ENCODE assay signal across 11 cellular contexts in the genomic region with DNA sequence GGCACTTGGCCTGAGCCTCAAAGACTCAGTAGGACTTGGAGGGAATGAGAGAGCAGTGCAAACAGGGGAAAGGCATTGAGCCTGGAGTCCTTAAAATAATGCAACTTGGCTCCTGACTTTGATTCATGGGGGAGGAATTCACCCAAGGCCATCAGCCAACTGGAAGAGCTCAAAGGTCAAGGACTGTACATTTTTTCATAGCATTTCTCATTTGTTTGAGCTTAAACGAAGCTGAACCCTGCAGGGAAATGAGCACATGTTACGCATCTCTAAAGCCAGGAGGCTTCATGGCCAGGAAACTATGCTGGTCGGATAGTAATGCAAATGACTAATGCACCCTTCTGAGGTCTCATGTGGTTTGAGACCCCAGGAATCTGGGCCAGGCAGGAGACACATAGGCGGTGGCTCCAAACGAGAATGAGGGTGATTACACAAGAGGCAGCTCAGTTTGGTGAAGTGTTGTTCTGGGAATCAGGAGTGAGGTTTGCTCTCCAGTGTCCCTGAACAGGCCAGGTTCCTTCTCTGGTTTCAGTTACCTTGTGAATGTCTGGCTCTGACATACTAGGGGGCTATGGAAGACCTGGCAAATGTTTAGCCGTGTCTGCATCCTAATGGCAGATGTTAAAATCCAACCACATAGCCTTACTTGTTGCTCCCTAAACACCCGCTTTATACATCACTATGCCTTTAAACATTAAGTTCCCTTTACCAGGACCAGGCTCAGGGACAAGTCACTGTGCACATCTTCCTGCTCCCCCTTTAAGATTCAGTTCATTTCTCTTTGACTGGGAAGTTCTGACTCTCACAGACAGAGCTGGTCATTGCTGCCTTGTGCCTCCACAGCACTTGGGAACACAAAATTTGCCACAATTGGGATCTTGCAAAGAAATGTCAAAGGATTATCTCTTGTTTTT.
A peak's percentile ranks its signal among the peaks of the same experiment; 100 is the strongest.
DNase-seq lines count a peak whose midpoint lies in the region; ATAC-seq and TF ChIP-seq lines count a peak whose summit lies in the region.
"Had no signal": no experiment of that assay in that cellular context is flagged by ENCODE, and none has a peak within 500 bp of the region (broad histone marks: within the 10 kb centered on the region; RNA-seq: fewer than 3 reads in every experiment).

No MANE protein-coding gene starts in this region.

- peak; percentile 80 for ATAC-seq in GM23338
- ATAC-seq in right cardiac atrium: peak; percentile 85 to 92
- ATAC-seq in HG02588 (IDR thresholded peaks at IDR 0.05; ENCODE audit: unreplicated experiment): no peak
- ATAC-seq in HG02973 (IDR thresholded peaks at IDR 0.05; ENCODE audit: unreplicated experiment): no peak
- ATAC-seq: activated CD8-positive, alpha-beta memory T cell treated with anti-CD3 and anti-CD28 coated beads, Interleukin-2, amount 10 ng/mL, durations not matched to agents 7 days and 5 days; GM12878; natural killer cell had no signal

- peak; percentile 11 for DNase-seq in GM23338 (ENCODE audit: low spot score)
- peak; percentile 98 for DNase-seq in adipocyte (ENCODE audit: low read depth)
- DNase-seq in right cardiac atrium: peak; percentile 62 to 70 (median 68)
- no peak for DNase-seq in RKO (ENCODE audit: low spot score)
- DNase-seq in stimulated activated CD4-positive, alpha-beta T cell treated with anti-CD3 and anti-CD28 coated beads, Interleukin-2, amount 100 ng/mL, for 48 hours: no peak
- DNase-seq: activated CD8-positive, alpha-beta memory T cell treated with anti-CD3 and anti-CD28 coated beads, Interleukin-2, amount 10 ng/mL, durations not matched to agents 7 days and 5 days; natural killer cell had no signal

- peak overlapping the region; percentile 58 for H3K4me2 ChIP-seq in GM23338

- H4K20me1 ChIP-seq in GM23338 (replicated peaks; ENCODE audit: insufficient read depth): no peaks in the 10 kb centered on the region

- H3K4me1 Mint-ChIP-seq in GM23338: peaks cover 31% of the 10 kb centered on the region
- H3K4me1 Mint-ChIP-seq: activated CD8-positive, alpha-beta memory T cell treated with anti-CD3 and anti-CD28 coated beads, Interleukin-2, amount 10 ng/mL, durations not matched to agents 7 days and 5 days; natural killer cell had no signal

- peaks cover 6% of the 10 kb centered on the region for H3K27me3 Mint-ChIP-seq in GM23338 (ENCODE audit: insufficient read depth, low read depth, poor library complexity)
- H3K27me3 Mint-ChIP-seq: activated CD8-positive, alpha-beta memory T cell treated with anti-CD3 and anti-CD28 coated beads, Interleukin-2, amount 10 ng/mL, durations not matched to agents 7 days and 5 days had no signal

- intact Hi-C loops in right cardiac atrium (cut with DNase I): no loop called here

- H3K4me1 ChIP-seq in GM23338 (ENCODE audit: insufficient read depth) (peaks cover 27% of the 10 kb centered on the region), adipocyte (ENCODE audit: control insufficient read depth, insufficient read depth, low read length) (peaks cover 61% of the 10 kb centered on the region), right cardiac atrium (ENCODE audit: control insufficient read depth, insufficient read depth, low read length) (peaks cover 14% of the 10 kb centered on the region), skeletal muscle tissue (ENCODE audit: control insufficient read depth in 3 of 3, insufficient read depth in 3 of 3, low read length in 3 of 3) (peaks cover 20 to 26% (median 22%) of the 10 kb centered on the region in 3 donors)

- no peaks in the 10 kb centered on the region for H3K36me3 Mint-ChIP-seq in GM23338 (ENCODE audit: low read depth)
- H3K36me3 Mint-ChIP-seq: activated CD8-positive, alpha-beta memory T cell treated with anti-CD3 and anti-CD28 coated beads, Interleukin-2, amount 10 ng/mL, durations not matched to agents 7 days and 5 days; natural killer cell had no signal

- H3K79me2 ChIP-seq in GM23338 (replicated peaks; ENCODE audit: insufficient read depth): no peaks in the 10 kb centered on the region

- whole genome bisulfite sequencing in right cardiac atrium: 52% methylated on average over 7 of the region's 7 CpGs

- H3K9me2 ChIP-seq in GM23338 (ENCODE audit: insufficient read depth): peaks cover 16% of the 10 kb centered on the region

- H3K4me3 ChIP-seq in GM23338 (no peak overlapping the region), adipocyte (ENCODE audit: low read length) (no peak overlapping the region), right cardiac atrium (ENCODE audit: low read length) (no peak overlapping the region), skeletal muscle tissue (ENCODE audit: low read length in 3 of 3) (no peak overlapping the region)
- H3K4me3 ChIP-seq: GM12878 had no signal

- no peaks in the 10 kb centered on the region for H3K9me3 ChIP-seq in adipocyte (ENCODE audit: control insufficient read depth, low read length)
- H3K9me3 ChIP-seq in right cardiac atrium (ENCODE audit: control insufficient read depth, low read length): no peaks in the 10 kb centered on the region
- no peaks in the 10 kb centered on the region for H3K9me3 ChIP-seq in skeletal muscle tissue (ENCODE audit: control insufficient read depth in 3 of 3, low read length in 3 of 3)

- no peaks in the 10 kb centered on the region for H3K9me3 Mint-ChIP-seq in GM23338
- H3K9me3 Mint-ChIP-seq: natural killer cell had no signal

- H3K4me3 Mint-ChIP-seq in GM23338: no peak overlapping the region; the same call in 2 of the 3 replicates
- H3K4me3 Mint-ChIP-seq: activated CD8-positive, alpha-beta memory T cell treated with anti-CD3 and anti-CD28 coated beads, Interleukin-2, amount 10 ng/mL, durations not matched to agents 7 days and 5 days; natural killer cell had no signal

- no peaks in the 10 kb centered on the region for H3F3A ChIP-seq in GM23338 (replicated peaks; ENCODE audit: low read depth)

- H3K27me3 ChIP-seq in GM23338 (ENCODE audit: insufficient read depth): no peaks in the 10 kb centered on the region
- H3K27me3 ChIP-seq in adipocyte (replicated peaks; ENCODE audit: control insufficient read depth, insufficient read depth, low read length): no peaks in the 10 kb centered on the region
- no peaks in the 10 kb centered on the region for H3K27me3 ChIP-seq in right cardiac atrium (ENCODE audit: control insufficient read depth, insufficient read depth)
- H3K27me3 ChIP-seq in skeletal muscle tissue (ENCODE audit: control insufficient read depth in 3 of 3, insufficient read depth in 3 of 3, low read length in 3 of 3): no peaks in the 10 kb centered on the region

- H2AFZ ChIP-seq in GM23338: peak overlapping the region; percentile 87; the same call in 1 of the 2 replicates

- no peaks in the 10 kb centered on the region for H3K36me3 ChIP-seq in GM23338 (ENCODE audit: insufficient read depth)
- no peaks in the 10 kb centered on the region for H3K36me3 ChIP-seq in adipocyte (ENCODE audit: control insufficient read depth, insufficient read depth, low read length, severe bottlenecking)
- no peaks in the 10 kb centered on the region for H3K36me3 ChIP-seq in skeletal muscle tissue (ENCODE audit: control insufficient read depth in 3 of 3, insufficient read depth in 3 of 3, low read length in 3 of 3)

- peak overlapping the region; percentile 5; the same call in 1 of the 2 replicates for H3K27ac Mint-ChIP-seq in GM23338
- H3K27ac Mint-ChIP-seq: activated CD8-positive, alpha-beta memory T cell treated with anti-CD3 and anti-CD28 coated beads, Interleukin-2, amount 10 ng/mL, durations not matched to agents 7 days and 5 days; natural killer cell had no signal

- no peak overlapping the region for H3K27ac ChIP-seq in GM23338 (ENCODE audit: low read depth)
- H3K27ac ChIP-seq in right cardiac atrium (ENCODE audit: low read length): peak overlapping the region; percentile 74
- peak overlapping the region; percentile 26 for H3K27ac ChIP-seq in skeletal muscle tissue (ENCODE audit: low read depth, low read length)

- TF ChIP-seq CTCF in GM23338 (conservative IDR thresholded peaks at IDR 0.05; ENCODE audit: low read depth in 2 of 2): no peak

- H3K9ac ChIP-seq in adipocyte (ENCODE audit: low read length) (peak overlapping the region; percentile 86), skeletal muscle tissue (ENCODE audit: low read depth in 1 of 3, low read length in 3 of 3) (no peak overlapping the region)

TF ChIP-seq in GM23338, 12 proteins besides CTCF, POLR2A, EP300 and RAD21 (continues in another document):
- no peak for TF ChIP-seq POLR2AphosphoS5 (IDR thresholded peaks at IDR 0.05; ENCODE audit: low read depth)
- no peak for TF ChIP-seq JUNB (IDR thresholded peaks at IDR 0.05; ENCODE audit: unreplicated experiment)

Comparison
In these comparisons a context has a peak if more than half of its experiments do, and no peak if none do; other contexts are left out.
1. ATAC-seq: peak in GM23338 (single experiment) and right cardiac atrium (2 of 2); none in HG02588 (single experiment) and HG02973 (single experiment).
2. DNase-seq: peak in GM23338 (single experiment), adipocyte (single experiment) and right cardiac atrium (3 of 3); none in RKO (single experiment) and stimulated activated CD4-positive, alpha-beta T cell treated with anti-CD3 and anti-CD28 coated beads, Interleukin-2, amount 100 ng/mL, for 48 hours (0 of 2).